In the genomic region with DNA sequence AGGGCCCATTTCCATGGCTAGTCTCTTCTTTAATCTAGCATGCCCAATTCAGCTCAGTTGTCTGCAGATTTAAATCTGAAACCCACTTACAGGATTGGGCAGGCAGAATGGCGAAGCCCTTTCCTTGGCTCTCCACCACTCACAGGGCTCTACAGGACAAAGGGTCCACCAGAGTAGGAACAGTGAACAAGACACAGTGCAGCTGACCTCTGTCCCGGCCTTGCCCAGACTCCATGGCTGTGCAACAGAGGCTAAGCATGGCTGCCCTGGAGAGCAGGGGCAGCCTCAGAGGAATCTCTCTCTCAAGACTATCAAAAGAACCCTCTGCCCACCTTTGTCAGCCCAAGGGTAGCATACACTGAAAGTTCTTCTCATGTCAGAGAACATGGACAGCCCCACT, we compare ENCODE assay signal across 22 cellular contexts. TPM values are rescaled to one million over a fixed set of nuclear protein-coding genes. Genes with fewer than 3 reads are reported as not detected.
"Had no signal": no experiment of that assay in that cellular context is flagged by ENCODE, and none has a peak within 500 bp of the region (broad histone marks: within the 10 kb centered on the region; RNA-seq: fewer than 3 reads in every experiment).

No MANE protein-coding gene starts in this region.

- H3K27ac Mint-ChIP-seq: activated CD8-positive, alpha-beta T cell treated with anti-CD3 and anti-CD28 coated beads for 36 hours; activated T-helper 1 cell treated with anti-CD3 and anti-CD28 coated beads, Interleukin-12 subunit alpha, Interleukin-12 subunit beta, Interleukin-2, Interleukin-4 antibody, amounts not matched to agents 30 ng/mL and 10 ng/mL and 1 ng/mL, durations not matched to agents 14 hours and 24 hours and 36 hours; brain; memory B cell; naive B cell had no signal

- H3K27ac ChIP-seq: gastrocnemius medialis, pancreas, spleen had no signal

- ATAC-seq: activated CD8-positive, alpha-beta T cell treated with anti-CD3 and anti-CD28 coated beads for 36 hours; esophagus mucosa; gastrocnemius medialis; left ventricle myocardium superior; mucosa of descending colon; pancreas had no signal

- H3K36me3 Mint-ChIP-seq: brain, memory B cell, naive B cell had no signal

- H3K9me3 ChIP-seq: gastrocnemius medialis, mucosa of descending colon, pancreas, spleen had no signal

- H3K4me3 Mint-ChIP-seq: activated CD8-positive, alpha-beta T cell treated with anti-CD3 and anti-CD28 coated beads for 36 hours; activated T-helper 1 cell treated with anti-CD3 and anti-CD28 coated beads, Interleukin-12 subunit alpha, Interleukin-12 subunit beta, Interleukin-2, Interleukin-4 antibody, amounts not matched to agents 30 ng/mL and 10 ng/mL and 1 ng/mL, durations not matched to agents 14 hours and 24 hours and 36 hours; brain; memory B cell had no signal

- H3K9me3 Mint-ChIP-seq: activated CD8-positive, alpha-beta T cell treated with anti-CD3 and anti-CD28 coated beads for 36 hours; activated T-helper 1 cell treated with anti-CD3 and anti-CD28 coated beads, Interleukin-12 subunit alpha, Interleukin-12 subunit beta, Interleukin-2, Interleukin-4 antibody, amounts not matched to agents 30 ng/mL and 10 ng/mL and 1 ng/mL, durations not matched to agents 14 hours and 24 hours and 36 hours; brain; memory B cell had no signal

- DNase-seq: activated CD4-positive, alpha-beta T cell treated with anti-CD3 and anti-CD28 coated beads for 4 hours; activated CD8-positive, alpha-beta T cell treated with anti-CD3 and anti-CD28 coated beads for 36 hours; activated naive CD4-positive, alpha-beta T cell; anterior cingulate cortex; central memory CD4-positive, alpha-beta T cell; cortex of kidney; gastrocnemius medialis; head of caudate nucleus; kidney glomerular epithelial cell; left ventricle myocardium superior; mucosa of descending colon; naive B cell; spleen; stimulated activated naive CD4-positive, alpha-beta T cell had no signal

- H3K27me3 ChIP-seq: gastrocnemius medialis, pancreas had no signal

- H3K36me3 ChIP-seq: gastrocnemius medialis, pancreas, spleen had no signal

- H3K4me1 ChIP-seq: gastrocnemius medialis, pancreas had no signal

- H3K27me3 Mint-ChIP-seq: activated CD8-positive, alpha-beta T cell treated with anti-CD3 and anti-CD28 coated beads for 36 hours; brain had no signal

- H3K4me3 ChIP-seq: gastrocnemius medialis, mucosa of descending colon, pancreas, spleen had no signal

RNA-seq across cellular contexts. Expression of a gene that starts 9.7 kb away (rescaled TPM):
- total RNA-seq: activated CD8-positive, alpha-beta T cell treated with anti-CD3 and anti-CD28 coated beads for 36 hours; activated T-helper 1 cell treated with anti-CD3 and anti-CD28 coated beads, Interleukin-12 subunit alpha, Interleukin-12 subunit beta, Interleukin-2, Interleukin-4 antibody, amounts not matched to agents 30 ng/mL and 10 ng/mL and 1 ng/mL, durations not matched to agents 14 hours and 24 hours and 36 hours; left ventricle myocardium superior; mucosa of descending colon; spleen; T-helper 2 cell treated with Interferon-gamma antibody and Interleukin-4, amounts not matched to agents 100 ng/mL and 5 ng/mL, for 36 hours had no signal

RNA-seq across cellular contexts. Expression of a gene that starts 25.7 kb away (rescaled TPM):
- total RNA-seq: activated CD8-positive, alpha-beta T cell treated with anti-CD3 and anti-CD28 coated beads for 36 hours; activated T-helper 1 cell treated with anti-CD3 and anti-CD28 coated beads, Interleukin-12 subunit alpha, Interleukin-12 subunit beta, Interleukin-2, Interleukin-4 antibody, amounts not matched to agents 30 ng/mL and 10 ng/mL and 1 ng/mL, durations not matched to agents 14 hours and 24 hours and 36 hours; left ventricle myocardium superior; spleen; T-helper 2 cell treated with Interferon-gamma antibody and Interleukin-4, amounts not matched to agents 100 ng/mL and 5 ng/mL, for 36 hours; urinary bladder had no signal

RNA-seq across cellular contexts. Expression of a gene that starts 52.4 kb away (rescaled TPM):
- total RNA-seq: activated CD8-positive, alpha-beta T cell treated with anti-CD3 and anti-CD28 coated beads for 36 hours; activated T-helper 1 cell treated with anti-CD3 and anti-CD28 coated beads, Interleukin-12 subunit alpha, Interleukin-12 subunit beta, Interleukin-2, Interleukin-4 antibody, amounts not matched to agents 30 ng/mL and 10 ng/mL and 1 ng/mL, durations not matched to agents 14 hours and 24 hours and 36 hours; SK-MEL-5; T-helper 2 cell treated with Interferon-gamma antibody and Interleukin-4, amounts not matched to agents 100 ng/mL and 5 ng/mL, for 36 hours had no signal
